ENCODE assay signal across 8 cellular contexts in the genomic region with DNA sequence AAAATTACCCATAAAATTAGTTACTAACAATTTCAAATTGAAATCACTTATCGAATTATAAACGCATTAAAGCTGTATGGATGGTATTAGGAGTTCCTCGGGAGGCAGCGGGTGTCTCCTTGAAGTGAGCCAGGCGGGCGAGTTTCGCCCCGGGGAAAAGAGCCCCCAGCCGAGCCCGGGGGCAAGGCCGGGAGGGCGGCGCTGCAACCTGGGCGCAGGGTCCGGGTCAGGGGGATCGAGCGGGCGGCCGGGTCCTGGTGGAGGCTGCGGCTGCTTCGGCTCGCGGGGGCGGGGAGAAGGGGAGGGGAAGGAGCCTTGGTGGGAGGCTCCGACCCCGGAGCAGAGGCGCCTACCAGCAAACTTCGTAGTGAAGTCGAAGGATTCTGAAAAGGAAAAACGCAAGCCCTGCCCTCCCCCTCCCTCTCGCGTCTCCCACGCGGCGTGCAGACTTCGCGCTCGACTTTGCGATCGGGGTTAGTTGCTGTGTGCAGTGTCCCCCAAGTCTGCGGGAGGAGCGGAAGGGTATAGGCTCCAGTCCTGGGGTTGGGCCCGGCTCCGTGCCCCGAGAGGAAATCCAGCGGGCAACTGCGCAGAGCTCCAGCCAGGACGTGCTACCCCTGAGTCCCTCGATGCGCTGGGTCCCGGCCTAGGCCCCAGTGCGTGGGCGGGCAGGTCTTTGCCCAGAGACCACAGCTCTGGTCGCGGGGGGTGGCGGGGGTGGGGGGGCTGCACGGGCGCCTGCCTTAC.
DNase-seq lines count a peak whose midpoint lies in the region; ATAC-seq and TF ChIP-seq lines count a peak whose summit lies in the region.

No MANE protein-coding gene starts in this region.

- ATAC-seq in Right ventricle myocardium superior (ENCODE audit: poor library complexity) (peak; percentile 47), GM21360 (IDR thresholded peaks at IDR 0.05; ENCODE audit: unreplicated experiment) (no peak)

- no peaks in the 10 kb centered on the region for H3K9me2 ChIP-seq in DOHH2 (replicated peaks; ENCODE audit: control insufficient read depth, low read length)

- 0 out of 2 replicates have a peak, but pooled peaks cover 2% of the 10 kb centered on the region for H3F3A ChIP-seq in DOHH2 (ENCODE audit: control insufficient read depth, insufficient read depth)

- no peak for TF ChIP-seq CTCF in DOHH2 (IDR thresholded peaks at IDR 0.05; ENCODE audit: low read depth, low read length, poor library complexity, severe bottlenecking)

- H3K9ac ChIP-seq in SK-N-MC (ENCODE audit: insufficient read length) = peak overlapping the region; percentile 88

- peak overlapping the region; percentile 63 for H3K4me2 ChIP-seq in DOHH2 (ENCODE audit: low read length)

- H3K27ac ChIP-seq in DOHH2 (ENCODE audit: low read depth, low read length) = no peak overlapping the region
- H3K27ac ChIP-seq in SK-N-MC = peak overlapping the region; percentile 98

- no peaks in the 10 kb centered on the region for H3K36me3 ChIP-seq in DOHH2 (ENCODE audit: control insufficient read depth, low read length)
- peaks cover 23% of the 10 kb centered on the region for H3K36me3 ChIP-seq in SK-N-MC (ENCODE audit: insufficient read depth, low read length)

- H3K27me3 ChIP-seq in DOHH2 (ENCODE audit: control insufficient read depth, low read length) = peaks cover 35% of the 10 kb centered on the region

- intact Hi-C loops in Right ventricle myocardium superior (cut with DNase I) = no loop called here
- intact Hi-C loops in posterior vena cava (cut with DNase I) = loop anchor here (2.0 to 10.0 kb wide), 4 partner anchors 131 to 1267 kb away; no protein-coding TSS in a partner anchor

- H3K4me3 ChIP-seq in DOHH2 (ENCODE audit: low read length) (peak overlapping the region; percentile 15; the same call in 1 of the 2 replicates), SK-N-MC (peak overlapping the region; percentile 81)

- H3K9me3 ChIP-seq in DOHH2 (ENCODE audit: control insufficient read depth, insufficient read depth, low read length) (no peaks in the 10 kb centered on the region), SK-N-MC (ENCODE audit: low read depth, low read length) (no peaks in the 10 kb centered on the region)

- peaks cover 29% of the 10 kb centered on the region for H3K4me1 ChIP-seq in DOHH2 (ENCODE audit: control insufficient read depth, low read length)

- no peaks in the 10 kb centered on the region for H3K79me2 ChIP-seq in DOHH2 (ENCODE audit: control insufficient read depth, low read length)

- H4K20me1 ChIP-seq in DOHH2 (ENCODE audit: control insufficient read depth, insufficient read depth, low read depth, low read length) = no peaks in the 10 kb centered on the region

- DNase-seq in SK-N-MC (ENCODE audit: low read depth, low spot score) (no peak), Right ventricle myocardium superior (no peak), posterior vena cava (ENCODE audit: low spot score) (peak; percentile 87), glomerular visceral epithelial cell (ENCODE audit: extremely low spot score) (no peak), amygdala (lab: John Stamatoyannopoulos, UW) (no peak), kidney glomerular epithelial cell (lab: John Stamatoyannopoulos, UW) (no peak)
